9 cellular contexts compared by ENCODE assay signal in the genomic region with DNA sequence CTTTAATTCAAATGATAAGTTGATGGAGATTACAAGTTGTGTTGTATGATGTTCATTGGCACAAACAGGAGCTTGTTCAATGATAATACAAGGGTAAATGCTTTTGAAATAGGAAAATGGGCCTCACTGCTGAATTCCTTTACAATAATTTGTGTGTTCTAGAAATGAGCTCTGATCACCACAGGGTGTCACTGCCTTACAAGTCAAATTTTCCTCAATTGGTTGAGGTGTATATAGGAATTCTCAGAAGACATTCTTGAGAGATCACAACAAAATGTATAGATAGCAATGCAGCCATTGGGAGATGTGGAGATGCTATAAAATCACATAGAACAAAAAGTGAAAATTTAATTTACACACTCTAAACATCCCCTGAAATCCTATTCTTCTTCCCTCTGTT. TPM values are rescaled to one million over a fixed set of nuclear protein-coding genes. Genes with fewer than 3 reads are reported as not detected.
DNase-seq lines count a peak whose midpoint lies in the region; ATAC-seq and TF ChIP-seq lines count a peak whose summit lies in the region.
"Had no signal": no experiment of that assay in that cellular context is flagged by ENCODE, and none has a peak within 500 bp of the region (broad histone marks: within the 10 kb centered on the region; RNA-seq: fewer than 3 reads in every experiment).

No MANE protein-coding gene starts in this region.

- peak in 1 of 2 donors; percentile 6 for DNase-seq in activated T-cell treated with anti-CD3 and anti-CD28 coated beads, Interleukin-2, amount 50 U/mL, for 72 hours
- no peak for DNase-seq in activated T-cell treated with anti-CD3 and anti-CD28 coated beads, Interleukin-2, amount 50 U/mL, for 1 hour
- DNase-seq in NCI-H1105 (lab: John Stamatoyannopoulos, UW) (peak; percentile 1), osteocyte (ENCODE audit: extremely low spot score, unreplicated experiment) (no peak)
- DNase-seq in central memory CD4-positive, alpha-beta T cell = peak; percentile 34
- DNase-seq: GDM1 had no signal

- H3K9me3 Mint-ChIP-seq in activated T-cell treated with anti-CD3 and anti-CD28 coated beads, Interleukin-2, amount 50 U/mL, for 72 hours = no peaks in the 10 kb centered on the region
- peaks cover 21% of the 10 kb centered on the region for H3K9me3 Mint-ChIP-seq in osteocyte (ENCODE audit: unreplicated experiment)

- ATAC-seq in activated T-cell treated with anti-CD3 and anti-CD28 coated beads, Interleukin-2, amount 50 U/mL, for 72 hours (replicated peaks in 1 of 2) = peak; percentile 56 to 60
- ATAC-seq in HG03175 (IDR thresholded peaks at IDR 0.05; ENCODE audit: unreplicated experiment) = no peak
- ATAC-seq in GM19035 (IDR thresholded peaks at IDR 0.05; ENCODE audit: unreplicated experiment) = no peak
- no peak for ATAC-seq in GM21825 (IDR thresholded peaks at IDR 0.05; ENCODE audit: unreplicated experiment)

- H3K27ac Mint-ChIP-seq in activated T-cell treated with anti-CD3 and anti-CD28 coated beads, Interleukin-2, amount 50 U/mL, for 72 hours = peak overlapping the region; percentile 48
- H3K27ac Mint-ChIP-seq in osteocyte (ENCODE audit: unreplicated experiment) = no peak overlapping the region

- H3K4me3 Mint-ChIP-seq in activated T-cell treated with anti-CD3 and anti-CD28 coated beads, Interleukin-2, amount 50 U/mL, for 72 hours = no peak overlapping the region
- H3K4me3 Mint-ChIP-seq in osteocyte (ENCODE audit: unreplicated experiment) = no peak overlapping the region

- peaks cover 6% of the 10 kb centered on the region for H3K4me1 Mint-ChIP-seq in activated T-cell treated with anti-CD3 and anti-CD28 coated beads, Interleukin-2, amount 50 U/mL, for 72 hours (ENCODE audit: low read depth)
- no peaks in the 10 kb centered on the region for H3K4me1 Mint-ChIP-seq in osteocyte (ENCODE audit: unreplicated experiment)

- peak; percentile 39 for TF ChIP-seq CTCF in osteocyte (IDR thresholded peaks at IDR 0.05)

- no peaks in the 10 kb centered on the region for H3K36me3 Mint-ChIP-seq in activated T-cell treated with anti-CD3 and anti-CD28 coated beads, Interleukin-2, amount 50 U/mL, for 72 hours (ENCODE audit: insufficient read depth in 2 of 2)
- H3K36me3 Mint-ChIP-seq in osteocyte (ENCODE audit: unreplicated experiment) = no peaks in the 10 kb centered on the region

- H3K27me3 Mint-ChIP-seq in activated T-cell treated with anti-CD3 and anti-CD28 coated beads, Interleukin-2, amount 50 U/mL, for 72 hours (ENCODE audit: low read depth) = peaks cover 20% of the 10 kb centered on the region
- no peaks in the 10 kb centered on the region for H3K27me3 Mint-ChIP-seq in osteocyte (ENCODE audit: unreplicated experiment)

RNA-seq across cellular contexts. Expression of gene KLF8, which starts 49.6 kb away (rescaled TPM):
- 1 to 10 TPM; 5.0 to 6.3 TPM for total RNA-seq in activated T-cell treated with anti-CD3 and anti-CD28 coated beads, Interleukin-2, amount 50 U/mL, for 72 hours
- total RNA-seq in osteocyte = 0.18 and 0.78 TPM in 2 replicates

Comparison
In these comparisons a context has a peak if more than half of its experiments do, and no peak if none do; other contexts are left out.
1. ATAC-seq: peak in activated T-cell treated with anti-CD3 and anti-CD28 coated beads, Interleukin-2, amount 50 U/mL, for 72 hours (2 of 2); none in HG03175 (single experiment), GM19035 (single experiment) and GM21825 (single experiment).
2. DNase-seq: peak in NCI-H1105 (single experiment) and central memory CD4-positive, alpha-beta T cell (single experiment); none in activated T-cell treated with anti-CD3 and anti-CD28 coated beads, Interleukin-2, amount 50 U/mL, for 1 hour (single experiment) and osteocyte (single experiment).